In the genomic region with DNA sequence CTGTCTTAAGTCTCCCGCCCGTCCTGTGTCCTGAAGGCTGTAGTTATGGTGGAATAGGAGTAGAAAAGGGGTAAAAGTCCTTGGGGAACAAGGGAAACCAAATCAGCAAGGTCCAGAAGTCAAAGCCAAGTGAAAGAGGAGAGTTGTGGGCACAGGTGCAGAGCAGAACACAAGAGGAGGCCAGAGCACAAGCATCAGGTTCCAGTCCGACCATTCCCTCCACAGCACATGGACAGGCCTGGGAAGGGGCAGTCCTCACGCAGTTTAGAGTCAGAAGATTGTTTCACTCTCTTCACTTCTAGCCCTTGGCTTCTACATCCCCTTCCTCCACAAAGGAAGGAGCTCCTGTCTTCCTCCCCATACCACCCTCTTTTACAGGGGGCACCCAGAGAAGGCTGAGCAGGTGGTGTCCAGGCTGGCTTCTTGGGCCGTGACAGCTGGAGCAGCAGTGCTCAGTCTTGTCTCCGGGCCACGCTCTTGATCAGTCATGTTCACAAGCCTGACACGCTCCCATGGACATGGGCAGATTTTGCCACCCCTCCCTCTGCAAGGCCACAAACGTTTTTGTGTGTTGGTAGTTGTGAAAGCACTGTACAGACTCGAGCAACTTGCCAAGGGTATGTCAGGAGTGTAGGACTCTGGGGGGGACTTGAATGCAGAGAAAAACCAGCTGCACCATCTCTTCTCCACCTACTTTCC, we compare ENCODE assay signal across 27 cellular contexts.
"Had no signal": no experiment of that assay in that cellular context is flagged by ENCODE, and none has a peak within 500 bp of the region (broad histone marks: within the 10 kb centered on the region; RNA-seq: fewer than 3 reads in every experiment).

No MANE protein-coding gene starts in this region.

- H3K4me3 ChIP-seq: dorsolateral prefrontal cortex, esophagus squamous epithelium, gastrocnemius medialis, left ventricle myocardium inferior, sigmoid colon, spleen, tibial nerve, uterus had no signal

- H3K27me3 ChIP-seq: brain microvascular endothelial cell, dorsolateral prefrontal cortex, esophagus squamous epithelium, gastrocnemius medialis, sigmoid colon, spleen, tibial nerve, uterus had no signal

- H3K27ac ChIP-seq: brain microvascular endothelial cell, dorsolateral prefrontal cortex, esophagus squamous epithelium, gastrocnemius medialis, left ventricle myocardium inferior, sigmoid colon, spleen, tibial nerve, uterus, WERI-Rb-1 had no signal

- H3K9me3 Mint-ChIP-seq: activated CD4-positive, alpha-beta T cell treated with anti-CD3 and anti-CD28 coated beads, Interleukin-2, amount 10 ng/mL, durations not matched to agents 7 days and 5 days; activated CD8-positive, alpha-beta T cell treated with anti-CD3 and anti-CD28 coated beads for 36 hours; activated naive CD4-positive, alpha-beta T cell treated with anti-CD3 and anti-CD28 coated beads, Interleukin-2, amount 50 U/mL, for 72 hours; stimulated activated naive CD8-positive, alpha-beta T cell treated with anti-CD3 and anti-CD28 coated beads, Interleukin-15, Interleukin-2, amounts not matched to agents 100 ng/mL and 50 ng/mL, for 24 hours had no signal

- ATAC-seq: activated CD8-positive, alpha-beta memory T cell treated with anti-CD3 and anti-CD28 coated beads, Interleukin-2, amount 10 ng/mL, durations not matched to agents 7 days and 5 days; activated CD8-positive, alpha-beta T cell treated with anti-CD3 and anti-CD28 coated beads for 36 hours; activated naive CD4-positive, alpha-beta T cell treated with anti-CD3 and anti-CD28 coated beads, Interleukin-2, amount 50 U/mL, for 72 hours had no signal

- H3K27me3 Mint-ChIP-seq: activated CD4-positive, alpha-beta T cell treated with anti-CD3 and anti-CD28 coated beads, Interleukin-2, amount 10 ng/mL, durations not matched to agents 7 days and 5 days; activated CD8-positive, alpha-beta memory T cell treated with anti-CD3 and anti-CD28 coated beads, Interleukin-2, amount 10 ng/mL, durations not matched to agents 7 days and 5 days; activated CD8-positive, alpha-beta T cell treated with anti-CD3 and anti-CD28 coated beads for 36 hours; stimulated activated naive CD8-positive, alpha-beta T cell treated with anti-CD3 and anti-CD28 coated beads, Interleukin-15, Interleukin-2, amounts not matched to agents 100 ng/mL and 50 ng/mL, for 24 hours had no signal

- FAIRE-seq: TTC549 had no signal

- H3K4me1 ChIP-seq: gastrocnemius medialis, sigmoid colon, spleen, uterus had no signal

- DNase-seq: activated CD4-positive, alpha-beta T cell treated with anti-CD3 and anti-CD28 coated beads, Interleukin-2, amount 10 ng/mL, durations not matched to agents 7 days and 5 days; activated CD4-positive, CD25-positive, alpha-beta regulatory T cell treated with anti-CD3 and anti-CD28 coated beads, Interleukin-2, amount 50 U/mL, for 72 hours; activated CD8-positive, alpha-beta memory T cell treated with anti-CD3 and anti-CD28 coated beads, Interleukin-2, amount 10 ng/mL, durations not matched to agents 7 days and 5 days; activated CD8-positive, alpha-beta T cell treated with anti-CD3 and anti-CD28 coated beads for 36 hours; activated gamma-delta T cell treated with Interleukin-2 at 50 U/mL for 16 hours; activated T-cell treated with anti-CD3 and anti-CD28 coated beads for 4 hours; aorta; brain microvascular endothelial cell; central memory CD4-positive, alpha-beta T cell; dorsolateral prefrontal cortex; esophagus squamous epithelium; gastrocnemius medialis; hippocampal formation; kidney glomerular epithelial cell; left ventricle myocardium inferior; midbrain; occipital lobe; sigmoid colon; spleen; stimulated activated CD4-positive, alpha-beta T cell treated with anti-CD3 and anti-CD28 coated beads, Interleukin-4, amount 100 ng/mL, for 24 hours; T-helper 1 cell; uterus; WERI-Rb-1 had no signal

- H3K36me3 Mint-ChIP-seq: activated CD8-positive, alpha-beta memory T cell treated with anti-CD3 and anti-CD28 coated beads, Interleukin-2, amount 10 ng/mL, durations not matched to agents 7 days and 5 days; activated naive CD4-positive, alpha-beta T cell treated with anti-CD3 and anti-CD28 coated beads, Interleukin-2, amount 50 U/mL, for 72 hours had no signal

- H3K4me3 Mint-ChIP-seq: activated CD4-positive, alpha-beta T cell treated with anti-CD3 and anti-CD28 coated beads, Interleukin-2, amount 10 ng/mL, durations not matched to agents 7 days and 5 days; activated CD8-positive, alpha-beta memory T cell treated with anti-CD3 and anti-CD28 coated beads, Interleukin-2, amount 10 ng/mL, durations not matched to agents 7 days and 5 days; activated CD8-positive, alpha-beta T cell treated with anti-CD3 and anti-CD28 coated beads for 36 hours; stimulated activated naive CD8-positive, alpha-beta T cell treated with anti-CD3 and anti-CD28 coated beads, Interleukin-15, Interleukin-2, amounts not matched to agents 100 ng/mL and 50 ng/mL, for 24 hours had no signal

- H3K36me3 ChIP-seq: gastrocnemius medialis, uterus, WERI-Rb-1 had no signal

- H3K4me1 Mint-ChIP-seq: activated CD4-positive, alpha-beta T cell treated with anti-CD3 and anti-CD28 coated beads, Interleukin-2, amount 10 ng/mL, durations not matched to agents 7 days and 5 days had no signal

- H3K27ac Mint-ChIP-seq: activated CD4-positive, alpha-beta T cell treated with anti-CD3 and anti-CD28 coated beads, Interleukin-2, amount 10 ng/mL, durations not matched to agents 7 days and 5 days; activated CD8-positive, alpha-beta memory T cell treated with anti-CD3 and anti-CD28 coated beads, Interleukin-2, amount 10 ng/mL, durations not matched to agents 7 days and 5 days; activated CD8-positive, alpha-beta T cell treated with anti-CD3 and anti-CD28 coated beads for 36 hours; activated naive CD4-positive, alpha-beta T cell treated with anti-CD3 and anti-CD28 coated beads, Interleukin-2, amount 50 U/mL, for 72 hours; stimulated activated naive CD8-positive, alpha-beta T cell treated with anti-CD3 and anti-CD28 coated beads, Interleukin-15, Interleukin-2, amounts not matched to agents 100 ng/mL and 50 ng/mL, for 24 hours had no signal

- H3K9me3 ChIP-seq: esophagus squamous epithelium, gastrocnemius medialis, left ventricle myocardium inferior, sigmoid colon, spleen, tibial nerve, uterus had no signal
